8 cellular contexts compared by ENCODE assay signal in the genomic region with DNA sequence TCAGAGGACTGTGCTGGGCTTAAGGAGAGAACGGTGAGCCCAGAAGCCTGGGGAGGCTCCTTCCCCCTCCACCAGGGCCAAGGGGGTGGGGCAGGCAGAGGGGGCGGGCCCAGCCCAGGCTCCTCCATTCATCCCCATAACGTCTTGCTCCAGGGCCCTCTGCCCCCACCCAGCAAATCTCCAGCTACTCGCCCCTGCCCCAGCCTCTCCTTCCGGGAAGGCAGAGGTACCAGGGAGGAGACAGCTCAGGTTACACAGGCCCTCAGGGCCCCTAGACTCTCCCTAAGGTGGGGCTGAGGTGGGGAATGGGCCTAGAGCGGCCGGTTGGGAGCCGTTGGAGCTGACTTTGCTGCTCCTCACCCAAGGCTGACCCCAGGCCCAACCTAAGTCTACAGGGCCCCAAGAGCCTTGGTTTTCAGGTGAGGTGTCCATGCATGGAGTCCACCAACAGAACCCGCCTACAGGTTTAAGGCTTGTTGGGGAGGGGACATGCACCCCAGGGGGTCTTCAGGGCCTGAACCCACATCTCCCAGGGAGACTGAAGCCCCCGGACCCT. TPM values are rescaled to one million over a fixed set of nuclear protein-coding genes. Genes with fewer than 3 reads are reported as not detected.
DNase-seq lines count a peak whose midpoint lies in the region; ATAC-seq, FAIRE-seq and TF ChIP-seq lines count a peak whose summit lies in the region.

No MANE protein-coding gene starts in this region.

- no peak for TF ChIP-seq CTCF in keratinocyte (optimal IDR thresholded peaks at IDR 0.05 in 1 of 3, IDR thresholded peaks at IDR 0.05 in 1 of 3, conservative IDR thresholded peaks at IDR 0.05 in 1 of 3; ENCODE audit: extremely low read depth in 1 of 3, insufficient read depth in 2 of 3, low read length in 3 of 3)

- H3K4me3 ChIP-seq in keratinocyte (ENCODE audit: control insufficient read depth in 2 of 3, extremely low read depth in 1 of 3, insufficient read depth in 2 of 3, low read depth in 1 of 3, low read length in 3 of 3) (peak overlapping the region; percentile 88 to 93 (median 92)), thymus (ENCODE audit: low read length) (peak overlapping the region; percentile 2)

- H3K27me3 ChIP-seq in keratinocyte (ENCODE audit: control insufficient read depth, extremely low read depth, insufficient read depth, low read length) (no peaks in the 10 kb centered on the region), thymus (ENCODE audit: control insufficient read depth, insufficient read depth) (peaks cover 55% of the 10 kb centered on the region)

- 56% methylated on average over 10 of the region's 10 CpGs for WGBS in thymus

- peak overlapping the region; percentile 80 for H3K9ac ChIP-seq in keratinocyte (ENCODE audit: control insufficient read depth, extremely low read depth, insufficient read depth, low read length)

- H3K36me3 ChIP-seq in keratinocyte (ENCODE audit: control insufficient read depth in 2 of 2, extremely low read depth in 1 of 2, insufficient read depth in 2 of 2, low read length in 2 of 2) (peaks cover 5 to 10% of the 10 kb centered on the region in 2 experiments), thymus (ENCODE audit: control insufficient read depth, insufficient read depth) (no peaks in the 10 kb centered on the region)

- no peak for FAIRE-seq in keratinocyte (lab: Jason Lieb, UNC)

- H3K4me2 ChIP-seq in keratinocyte (ENCODE audit: control insufficient read depth, extremely low read depth, insufficient read depth, low read depth, low read length), result peak overlapping the region; percentile 96

- no peaks in the 10 kb centered on the region for H3K9me1 ChIP-seq in keratinocyte (ENCODE audit: control insufficient read depth, extremely low read depth, insufficient read depth, low read length)

- peaks cover 29% of the 10 kb centered on the region for H4K20me1 ChIP-seq in keratinocyte (ENCODE audit: control insufficient read depth, extremely low read depth, insufficient read depth, low read length)

- DNase-seq in NCI-H82 (lab: John Stamatoyannopoulos, UW), result peak; percentile 61
- DNase-seq in NCI-H82 treated with DMSO at 0.1 percent for 48 hours (lab: John Stamatoyannopoulos, UW; ENCODE audit: unreplicated experiment), result no peak
- peak; percentile 49 for DNase-seq in astrocyte of the hippocampus (ENCODE audit: low read depth, low spot score)
- no peak for DNase-seq in keratinocyte (ENCODE audit: low read depth, low spot score)
- DNase-seq in stimulated activated naive CD4-positive, alpha-beta T cell treated with Interleukin-2 at 50 U/mL for 16 hours (lab: John Stamatoyannopoulos, UW), result no peak
- no peak for DNase-seq in MV-4-11 (lab: John Stamatoyannopoulos, UW)

- ATAC-seq in GM18907 (IDR thresholded peaks at IDR 0.05; ENCODE audit: unreplicated experiment), result no peak

- peaks cover 75% of the 10 kb centered on the region for H3K4me1 ChIP-seq in keratinocyte (ENCODE audit: control insufficient read depth, extremely low read depth, insufficient read depth, low read length)
- H3K4me1 ChIP-seq in thymus (ENCODE audit: control insufficient read depth, insufficient read depth, low read length), result no peaks in the 10 kb centered on the region

- H3K79me2 ChIP-seq in keratinocyte (ENCODE audit: control insufficient read depth, insufficient read depth, low read length), result peaks cover 42% of the 10 kb centered on the region

- peak overlapping the region; percentile 69 for H3K27ac ChIP-seq in keratinocyte (ENCODE audit: control insufficient read depth, insufficient read depth, low read length)
- H3K27ac ChIP-seq in thymus (ENCODE audit: low read depth), result peak overlapping the region; percentile 66

- no peaks in the 10 kb centered on the region for H3K9me3 ChIP-seq in keratinocyte (ENCODE audit: control insufficient read depth, low read depth, low read length)
- H3K9me3 ChIP-seq in thymus (ENCODE audit: control insufficient read depth), result no peaks in the 10 kb centered on the region

- dilution Hi-C loops in keratinocyte (cut with MboI; ENCODE audit: extremely low pct_ligation_motif_present, low sequenced_read_pairs), result no loop called here

- no peak overlapping the region for H2AFZ ChIP-seq in keratinocyte (ENCODE audit: control insufficient read depth, low read length)

RNA-seq across cellular contexts. Expression of gene LAMA5, which starts 1.2 kb away (rescaled TPM):
- polyA plus RNA-seq in keratinocyte, result 6.9 to 17.9 TPM (median 8.7 TPM) in 3 replicates
- 51.0 TPM for polyA plus RNA-seq in keratinocyte (2011; ENCODE audit: low read depth)
- 1.6 and 8.1 TPM in 2 replicates for polyA plus RNA-seq in keratinocyte (2011; cell fraction: cytosol; rRNA removed)
- polyA plus RNA-seq in keratinocyte (2011; cell fraction: nucleus; rRNA removed), result 101 and 177 TPM in 2 replicates
- polyA plus RNA-seq in keratinocyte (2012; ENCODE audit: low replicate concordance), result 54.5 and 61.7 TPM in 2 replicates
- 24.2 to 50.5 TPM (median 24.6 TPM) in 3 replicates for polyA minus RNA-seq in keratinocyte
- polyA minus RNA-seq in keratinocyte (2011; cell fraction: cytosol; rRNA and poly(A)+ RNA removed), result 43.2 TPM
- 183 and 196 TPM in 2 replicates for polyA minus RNA-seq in keratinocyte (2011; cell fraction: nucleus; rRNA and poly(A)+ RNA removed)
- polyA plus RNA-seq in thymus, result 155 TPM

RNA-seq across cellular contexts. Expression of gene RPS21, which starts 21.0 kb away (rescaled TPM):
- polyA plus RNA-seq in keratinocyte, result 2,971 to 5,490 TPM (median 3,874 TPM) in 3 replicates
- polyA plus RNA-seq in keratinocyte (2011; ENCODE audit: low read depth), result 984 TPM
- 1,407 and 2,786 TPM in 2 replicates for polyA plus RNA-seq in keratinocyte (2011; cell fraction: cytosol; rRNA removed)
- polyA plus RNA-seq in keratinocyte (2011; cell fraction: nucleus; rRNA removed), result 1,324 and 1,818 TPM in 2 replicates
- 3,853 and 4,653 TPM in 2 replicates for polyA plus RNA-seq in keratinocyte (2012; ENCODE audit: low replicate concordance)
- 724 to 1,431 TPM (median 1,117 TPM) in 3 replicates for polyA minus RNA-seq in keratinocyte
- polyA minus RNA-seq in keratinocyte (2011; cell fraction: cytosol; rRNA and poly(A)+ RNA removed), result 1,444 TPM
- polyA minus RNA-seq in keratinocyte (2011; cell fraction: nucleus; rRNA and poly(A)+ RNA removed), result 353 and 441 TPM in 2 replicates
- 6,072 TPM for polyA plus RNA-seq in thymus

RNA-seq across cellular contexts. Expression of gene CABLES2, which starts 41.2 kb away (rescaled TPM):
- polyA plus RNA-seq in keratinocyte, result 1.9 to 4.6 TPM (median 2.2 TPM) in 3 replicates
- 2.3 TPM for polyA plus RNA-seq in keratinocyte (2011; ENCODE audit: low read depth)
- polyA plus RNA-seq in keratinocyte (2011; cell fraction: cytosol; rRNA removed), result 2.5 and 3.3 TPM in 2 replicates
- 3.8 and 4.1 TPM in 2 replicates for polyA plus RNA-seq in keratinocyte (2011; cell fraction: nucleus; rRNA removed)
- 2.5 and 4.4 TPM in 2 replicates for polyA plus RNA-seq in keratinocyte (2012; ENCODE audit: low replicate concordance)
- 3.0 to 5.1 TPM (median 3.0 TPM) in 3 replicates for polyA minus RNA-seq in keratinocyte
- 3.1 TPM for polyA minus RNA-seq in keratinocyte (2011; cell fraction: cytosol; rRNA and poly(A)+ RNA removed)
- polyA minus RNA-seq in keratinocyte (2011; cell fraction: nucleus; rRNA and poly(A)+ RNA removed), result 2.1 and 2.3 TPM in 2 replicates
- polyA plus RNA-seq in thymus, result 3.5 TPM

Comparison
In these comparisons a context has a peak if more than half of its experiments do, and no peak if none do; other contexts are left out.
1. DNase-seq: peak in NCI-H82 (single experiment) and astrocyte of the hippocampus (single experiment); none in NCI-H82 treated with DMSO at 0.1 percent for 48 hours (single experiment), keratinocyte (single experiment), stimulated activated naive CD4-positive, alpha-beta T cell treated with Interleukin-2 at 50 U/mL for 16 hours (single experiment) and MV-4-11 (single experiment).